In genomic region chr1:241270016-241270415, GRCh38 we compare ENCODE assay signal across 18 cellular contexts.
DNase-seq lines count a peak whose midpoint lies in the region; FAIRE-seq and TF ChIP-seq lines count a peak whose summit lies in the region.
"Had no signal": no experiment of that assay in that cellular context is flagged by ENCODE, and none has a peak within 500 bp of the region (broad histone marks: within the 10 kb centered on the region; RNA-seq: fewer than 3 reads in every experiment).

No MANE protein-coding gene starts in this region.

- H3K4me3 ChIP-seq in WERI-Rb-1 (ENCODE audit: low read depth, low read length), result no peak overlapping the region
- H3K4me3 ChIP-seq: BLaER1, GM23338 had no signal

- no peak for FAIRE-seq in D721Med (lab: Jason Lieb, UNC)
- FAIRE-seq: A204.1, GM12892, H54 had no signal

- peaks cover 17% of the 10 kb centered on the region for H3K9me3 ChIP-seq in WERI-Rb-1 (ENCODE audit: severe bottlenecking)

- DNase-seq in D721Med (ENCODE audit: insufficient read length, low spot score), result peak; percentile 80
- peak; percentile 83 for DNase-seq in DMS153 treated with DMSO at 0.1 percent for 48 hours (lab: John Stamatoyannopoulos, UW; ENCODE audit: unreplicated experiment)
- peak; percentile 93 to 94 for DNase-seq in NCI-H524 (lab: John Stamatoyannopoulos, UW)
- DNase-seq in WERI-Rb-1, result peak; percentile 85
- DNase-seq in dermis blood vessel endothelial cell, result no peak
- no peak for DNase-seq in NCI-H226
- no peak for DNase-seq in MV-4-11 (lab: John Stamatoyannopoulos, UW)
- DNase-seq: CD4-positive, alpha-beta memory T cell; DMS 273 treated with DMSO at 0.1 percent for 48 hours; DMS79; GDM1; HCEC 1CT had no signal

- H3K27ac ChIP-seq in WERI-Rb-1, result peak overlapping the region; percentile 19; the same call in 1 of the 2 replicates
- H3K27ac ChIP-seq: BLaER1, HL-60 had no signal

- TF ChIP-seq CTCF in D721Med (IDR thresholded peaks at IDR 0.05; ENCODE audit: insufficient read depth, missing control alignments) (no peak), WERI-Rb-1 (IDR thresholded peaks at IDR 0.05; ENCODE audit: low read depth, low read length) (no peak)

- no peaks in the 10 kb centered on the region for H3K36me3 ChIP-seq in WERI-Rb-1
- H3K36me3 ChIP-seq: BLaER1 had no signal

- H3K27me3 ChIP-seq in WERI-Rb-1 (ENCODE audit: insufficient read depth, low read depth, severe bottlenecking), result no peaks in the 10 kb centered on the region
- H3K27me3 ChIP-seq: BLaER1 had no signal

Comparison
In these comparisons a context has a peak if more than half of its experiments do, and no peak if none do; other contexts are left out.
1. DNase-seq: peak in D721Med (single experiment), DMS153 treated with DMSO at 0.1 percent for 48 hours (single experiment), NCI-H524 (2 of 2) and WERI-Rb-1 (single experiment); none in dermis blood vessel endothelial cell (single experiment), NCI-H226 (single experiment) and MV-4-11 (single experiment).